Comparison of ENCODE assay signal across 1 cellular context in the genomic region with DNA sequence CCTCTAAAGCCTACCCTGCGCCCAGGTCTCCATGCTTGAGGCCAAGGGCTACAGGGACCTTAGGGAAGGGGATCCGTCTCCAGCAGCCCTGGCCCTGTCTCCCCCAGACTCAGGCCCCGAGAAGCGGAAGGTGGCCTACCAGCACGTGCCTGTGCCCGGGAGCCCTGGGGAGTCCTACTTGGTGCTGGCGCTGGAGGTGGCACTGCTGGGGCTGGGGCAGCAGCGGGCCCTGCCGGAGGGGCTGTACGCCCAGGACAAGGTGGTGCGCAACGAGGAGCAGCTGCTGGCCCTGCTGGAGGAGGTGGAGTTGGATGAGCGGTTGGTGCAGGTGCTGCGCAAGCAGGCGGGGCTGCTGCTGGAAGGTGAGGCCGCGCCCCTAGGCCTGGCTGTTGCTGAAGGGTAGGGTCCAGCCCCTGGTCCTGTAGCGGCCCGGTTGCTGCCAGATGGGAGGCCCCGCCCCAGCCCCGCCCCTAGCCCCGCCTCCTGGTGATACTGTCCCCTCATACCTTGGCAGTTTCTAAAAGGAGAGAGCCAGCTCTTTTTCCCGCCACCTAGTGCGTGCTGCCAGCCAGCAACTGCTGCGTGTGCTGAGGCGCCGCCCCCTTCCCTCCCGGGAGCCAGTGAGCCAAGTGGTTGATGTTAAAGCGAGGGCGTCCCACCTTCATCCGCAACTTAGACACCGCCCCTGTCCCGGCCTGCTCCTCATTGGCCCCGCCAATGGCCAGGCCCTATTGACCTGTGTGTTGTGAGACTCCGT.
A peak's percentile ranks its signal among the peaks of the same experiment; 100 is the strongest.
TF ChIP-seq lines count a peak whose summit lies in the region.

No MANE protein-coding gene starts in this region.

TF ChIP-seq in WTC11, 78 proteins besides CTCF, POLR2A, EP300 and RAD21 (continued from another document):
- TF ChIP-seq, protein P1, sequence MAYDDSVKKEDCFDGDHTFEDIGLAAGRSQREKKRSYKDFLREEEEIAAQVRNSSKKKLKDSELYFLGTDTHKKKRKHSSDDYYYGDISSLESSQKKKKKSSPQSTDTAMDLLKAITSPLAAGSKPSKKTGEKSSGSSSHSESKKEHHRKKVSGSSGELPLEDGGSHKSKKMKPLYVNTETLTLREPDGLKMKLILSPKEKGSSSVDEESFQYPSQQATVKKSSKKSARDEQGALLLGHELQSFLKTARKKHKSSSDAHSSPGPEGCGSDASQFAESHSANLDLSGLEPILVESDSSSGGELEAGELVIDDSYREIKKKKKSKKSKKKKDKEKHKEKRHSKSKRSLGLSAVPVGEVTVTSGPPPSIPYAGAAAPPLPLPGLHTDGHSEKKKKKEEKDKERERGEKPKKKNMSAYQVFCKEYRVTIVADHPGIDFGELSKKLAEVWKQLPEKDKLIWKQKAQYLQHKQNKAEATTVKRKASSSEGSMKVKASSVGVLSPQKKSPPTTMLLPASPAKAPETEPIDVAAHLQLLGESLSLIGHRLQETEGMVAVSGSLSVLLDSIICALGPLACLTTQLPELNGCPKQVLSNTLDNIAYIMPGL (CRISPR knock-in tag; IDR thresholded peaks at IDR 0.05) = peak; percentile 46; the same call in 1 of the 2 replicates
- TF ChIP-seq, protein P2, sequence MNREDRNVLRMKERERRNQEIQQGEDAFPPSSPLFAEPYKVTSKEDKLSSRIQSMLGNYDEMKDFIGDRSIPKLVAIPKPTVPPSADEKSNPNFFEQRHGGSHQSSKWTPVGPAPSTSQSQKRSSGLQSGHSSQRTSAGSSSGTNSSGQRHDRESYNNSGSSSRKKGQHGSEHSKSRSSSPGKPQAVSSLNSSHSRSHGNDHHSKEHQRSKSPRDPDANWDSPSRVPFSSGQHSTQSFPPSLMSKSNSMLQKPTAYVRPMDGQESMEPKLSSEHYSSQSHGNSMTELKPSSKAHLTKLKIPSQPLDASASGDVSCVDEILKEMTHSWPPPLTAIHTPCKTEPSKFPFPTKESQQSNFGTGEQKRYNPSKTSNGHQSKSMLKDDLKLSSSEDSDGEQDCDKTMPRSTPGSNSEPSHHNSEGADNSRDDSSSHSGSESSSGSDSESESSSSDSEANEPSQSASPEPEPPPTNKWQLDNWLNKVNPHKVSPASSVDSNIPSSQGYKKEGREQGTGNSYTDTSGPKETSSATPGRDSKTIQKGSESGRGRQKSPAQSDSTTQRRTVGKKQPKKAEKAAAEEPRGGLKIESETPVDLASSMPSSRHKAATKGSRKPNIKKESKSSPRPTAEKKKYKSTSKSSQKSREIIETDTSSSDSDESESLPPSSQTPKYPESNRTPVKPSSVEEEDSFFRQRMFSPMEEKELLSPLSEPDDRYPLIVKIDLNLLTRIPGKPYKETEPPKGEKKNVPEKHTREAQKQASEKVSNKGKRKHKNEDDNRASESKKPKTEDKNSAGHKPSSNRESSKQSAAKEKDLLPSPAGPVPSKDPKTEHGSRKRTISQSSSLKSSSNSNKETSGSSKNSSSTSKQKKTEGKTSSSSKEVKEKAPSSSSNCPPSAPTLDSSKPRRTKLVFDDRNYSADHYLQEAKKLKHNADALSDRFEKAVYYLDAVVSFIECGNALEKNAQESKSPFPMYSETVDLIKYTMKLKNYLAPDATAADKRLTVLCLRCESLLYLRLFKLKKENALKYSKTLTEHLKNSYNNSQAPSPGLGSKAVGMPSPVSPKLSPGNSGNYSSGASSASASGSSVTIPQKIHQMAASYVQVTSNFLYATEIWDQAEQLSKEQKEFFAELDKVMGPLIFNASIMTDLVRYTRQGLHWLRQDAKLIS (CRISPR knock-in tag; IDR thresholded peaks at IDR 0.05; ENCODE audit: borderline replicate concordance) = no peak
- TF ChIP-seq, protein P3, sequence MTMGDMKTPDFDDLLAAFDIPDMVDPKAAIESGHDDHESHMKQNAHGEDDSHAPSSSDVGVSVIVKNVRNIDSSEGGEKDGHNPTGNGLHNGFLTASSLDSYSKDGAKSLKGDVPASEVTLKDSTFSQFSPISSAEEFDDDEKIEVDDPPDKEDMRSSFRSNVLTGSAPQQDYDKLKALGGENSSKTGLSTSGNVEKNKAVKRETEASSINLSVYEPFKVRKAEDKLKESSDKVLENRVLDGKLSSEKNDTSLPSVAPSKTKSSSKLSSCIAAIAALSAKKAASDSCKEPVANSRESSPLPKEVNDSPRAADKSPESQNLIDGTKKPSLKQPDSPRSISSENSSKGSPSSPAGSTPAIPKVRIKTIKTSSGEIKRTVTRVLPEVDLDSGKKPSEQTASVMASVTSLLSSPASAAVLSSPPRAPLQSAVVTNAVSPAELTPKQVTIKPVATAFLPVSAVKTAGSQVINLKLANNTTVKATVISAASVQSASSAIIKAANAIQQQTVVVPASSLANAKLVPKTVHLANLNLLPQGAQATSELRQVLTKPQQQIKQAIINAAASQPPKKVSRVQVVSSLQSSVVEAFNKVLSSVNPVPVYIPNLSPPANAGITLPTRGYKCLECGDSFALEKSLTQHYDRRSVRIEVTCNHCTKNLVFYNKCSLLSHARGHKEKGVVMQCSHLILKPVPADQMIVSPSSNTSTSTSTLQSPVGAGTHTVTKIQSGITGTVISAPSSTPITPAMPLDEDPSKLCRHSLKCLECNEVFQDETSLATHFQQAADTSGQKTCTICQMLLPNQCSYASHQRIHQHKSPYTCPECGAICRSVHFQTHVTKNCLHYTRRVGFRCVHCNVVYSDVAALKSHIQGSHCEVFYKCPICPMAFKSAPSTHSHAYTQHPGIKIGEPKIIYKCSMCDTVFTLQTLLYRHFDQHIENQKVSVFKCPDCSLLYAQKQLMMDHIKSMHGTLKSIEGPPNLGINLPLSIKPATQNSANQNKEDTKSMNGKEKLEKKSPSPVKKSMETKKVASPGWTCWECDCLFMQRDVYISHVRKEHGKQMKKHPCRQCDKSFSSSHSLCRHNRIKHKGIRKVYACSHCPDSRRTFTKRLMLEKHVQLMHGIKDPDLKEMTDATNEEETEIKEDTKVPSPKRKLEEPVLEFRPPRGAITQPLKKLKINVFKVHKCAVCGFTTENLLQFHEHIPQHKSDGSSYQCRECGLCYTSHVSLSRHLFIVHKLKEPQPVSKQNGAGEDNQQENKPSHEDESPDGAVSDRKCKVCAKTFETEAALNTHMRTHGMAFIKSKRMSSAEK (CRISPR knock-in tag; IDR thresholded peaks at IDR 0.05; ENCODE audit: borderline replicate concordance) = peak; percentile 75; the same call in 1 of the 2 replicates
- TF ChIP-seq MXD4 (CRISPR knock-in tag; IDR thresholded peaks at IDR 0.05; ENCODE audit: borderline replicate concordance) (no peak), SP1 (CRISPR knock-in tag; conservative IDR thresholded peaks at IDR 0.05) (peak; percentile 71)
- TF ChIP-seq, protein P4, sequence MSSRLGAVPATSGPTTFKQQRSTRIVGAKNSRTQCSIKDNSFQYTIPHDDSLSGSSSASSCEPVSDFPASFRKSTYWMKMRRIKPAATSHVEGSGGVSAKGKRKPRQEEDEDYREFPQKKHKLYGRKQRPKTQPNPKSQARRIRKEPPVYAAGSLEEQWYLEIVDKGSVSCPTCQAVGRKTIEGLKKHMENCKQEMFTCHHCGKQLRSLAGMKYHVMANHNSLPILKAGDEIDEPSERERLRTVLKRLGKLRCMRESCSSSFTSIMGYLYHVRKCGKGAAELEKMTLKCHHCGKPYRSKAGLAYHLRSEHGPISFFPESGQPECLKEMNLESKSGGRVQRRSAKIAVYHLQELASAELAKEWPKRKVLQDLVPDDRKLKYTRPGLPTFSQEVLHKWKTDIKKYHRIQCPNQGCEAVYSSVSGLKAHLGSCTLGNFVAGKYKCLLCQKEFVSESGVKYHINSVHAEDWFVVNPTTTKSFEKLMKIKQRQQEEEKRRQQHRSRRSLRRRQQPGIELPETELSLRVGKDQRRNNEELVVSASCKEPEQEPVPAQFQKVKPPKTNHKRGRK (CRISPR knock-in tag; IDR thresholded peaks at IDR 0.05; ENCODE audit: borderline replicate concordance) = no peak
- TF ChIP-seq, protein P5, sequence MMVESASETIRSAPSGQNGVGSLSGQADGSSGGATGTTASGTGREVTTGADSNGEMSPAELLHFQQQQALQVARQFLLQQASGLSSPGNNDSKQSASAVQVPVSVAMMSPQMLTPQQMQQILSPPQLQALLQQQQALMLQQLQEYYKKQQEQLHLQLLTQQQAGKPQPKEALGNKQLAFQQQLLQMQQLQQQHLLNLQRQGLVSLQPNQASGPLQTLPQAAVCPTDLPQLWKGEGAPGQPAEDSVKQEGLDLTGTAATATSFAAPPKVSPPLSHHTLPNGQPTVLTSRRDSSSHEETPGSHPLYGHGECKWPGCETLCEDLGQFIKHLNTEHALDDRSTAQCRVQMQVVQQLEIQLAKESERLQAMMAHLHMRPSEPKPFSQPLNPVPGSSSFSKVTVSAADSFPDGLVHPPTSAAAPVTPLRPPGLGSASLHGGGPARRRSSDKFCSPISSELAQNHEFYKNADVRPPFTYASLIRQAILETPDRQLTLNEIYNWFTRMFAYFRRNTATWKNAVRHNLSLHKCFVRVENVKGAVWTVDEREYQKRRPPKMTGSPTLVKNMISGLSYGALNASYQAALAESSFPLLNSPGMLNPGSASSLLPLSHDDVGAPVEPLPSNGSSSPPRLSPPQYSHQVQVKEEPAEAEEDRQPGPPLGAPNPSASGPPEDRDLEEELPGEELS (CRISPR knock-in tag; IDR thresholded peaks at IDR 0.05) = peak; percentile 3; the same call in 1 of the 2 replicates
